ENCODE assay signal across 7 cellular contexts in the genomic region with DNA sequence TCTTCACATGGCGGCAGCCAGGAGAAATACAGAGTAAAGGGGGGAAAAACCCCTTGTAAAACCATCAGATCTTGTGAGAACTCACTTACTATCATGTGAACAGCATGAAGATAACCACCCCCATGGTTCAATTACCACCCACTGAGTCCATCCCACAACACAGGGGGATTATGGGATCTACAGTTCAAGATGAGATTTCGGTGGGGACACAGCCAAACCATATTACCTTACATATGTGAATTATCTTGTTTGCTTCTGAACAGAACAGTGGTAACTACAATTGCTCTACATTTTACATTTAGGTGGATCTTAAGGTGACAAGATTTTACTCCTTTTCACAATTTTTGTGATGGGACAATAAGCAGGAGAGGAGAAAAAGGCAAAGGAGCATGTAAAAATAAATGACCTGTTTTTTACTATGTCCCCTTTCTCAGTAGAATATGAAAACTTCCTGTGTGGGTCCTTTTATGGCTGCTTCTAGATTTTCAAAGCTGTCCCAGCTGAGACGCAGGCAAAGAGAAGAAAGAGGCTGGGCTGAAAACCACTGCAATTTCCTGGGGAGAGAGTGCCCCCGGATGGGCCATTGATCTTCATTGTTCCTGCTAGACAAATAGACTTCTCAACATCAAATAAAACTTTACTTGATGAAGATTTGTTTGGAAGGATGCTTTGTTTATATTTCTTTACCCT. TPM values are rescaled to one million over a fixed set of nuclear protein-coding genes. Genes with fewer than 3 reads are reported as not detected.
DNase-seq lines count a peak whose midpoint lies in the region; ATAC-seq and TF ChIP-seq lines count a peak whose summit lies in the region.

No MANE protein-coding gene starts in this region.

- H3K4me3 ChIP-seq in fibroblast of mammary gland (ENCODE audit: control insufficient read depth, low read depth, low read length), result no peak overlapping the region

- no peak for ATAC-seq in GM18498 (IDR thresholded peaks at IDR 0.05; ENCODE audit: unreplicated experiment)

- H3K36me3 Mint-ChIP-seq in osteocyte (ENCODE audit: unreplicated experiment), result no peaks in the 10 kb centered on the region

- H3K27ac Mint-ChIP-seq in osteocyte (ENCODE audit: unreplicated experiment), result no peak overlapping the region

- no peaks in the 10 kb centered on the region for H3K9me3 Mint-ChIP-seq in osteocyte (ENCODE audit: unreplicated experiment)

- no peak overlapping the region for H3K4me3 Mint-ChIP-seq in osteocyte (ENCODE audit: unreplicated experiment)

- H3K27me3 Mint-ChIP-seq in osteocyte (ENCODE audit: unreplicated experiment), result peaks cover 28% of the 10 kb centered on the region

- no peaks in the 10 kb centered on the region for H3K4me1 Mint-ChIP-seq in osteocyte (ENCODE audit: unreplicated experiment)

- DNase-seq in HT1080 (ENCODE audit: low read depth) (peak; percentile 20), fibroblast of mammary gland (ENCODE audit: low read depth) (peak; percentile 14), SHP77 (lab: John Stamatoyannopoulos, UW) (no peak), osteocyte (ENCODE audit: extremely low spot score, unreplicated experiment) (no peak)
- DNase-seq in activated CD4-positive, alpha-beta T cell treated with anti-CD3 and anti-CD28 coated beads for 48 hours, result peak; percentile 12
- DNase-seq in stimulated activated CD8-positive, alpha-beta memory T cell treated with anti-CD3 and anti-CD28 coated beads, Interleukin-12 subunit alpha, Interleukin-12 subunit beta, amount 100 ng/mL, for 4 hours (ENCODE audit: low read depth), result peak; percentile 1

- TF ChIP-seq CTCF in fibroblast of mammary gland (conservative IDR thresholded peaks at IDR 0.05; ENCODE audit: control insufficient read depth, insufficient read depth, low read depth, low read length) (peak; percentile 6), osteocyte (IDR thresholded peaks at IDR 0.05) (no peak)

RNA-seq across cellular contexts. Expression of a gene that starts 45.9 kb away (rescaled TPM):
- total RNA-seq in HT1080 (2014; rRNA removed; shearing (Covaris generic)), result 104 and 112 TPM in 2 replicates
- polyA plus RNA-seq in HT1080 (2015; cell fraction: cytosol; rRNA removed), result 77.0 and 92.7 TPM in 2 replicates
- 148 and 163 TPM in 2 replicates for polyA plus RNA-seq in HT1080 (2015; cell fraction: nucleus; rRNA removed)
- total RNA-seq in osteocyte, result 19.8 and 25.8 TPM in 2 replicates

Comparison
In these comparisons a context has a peak if more than half of its experiments do, and no peak if none do; other contexts are left out.
1. DNase-seq: peak in HT1080 (single experiment), activated CD4-positive, alpha-beta T cell treated with anti-CD3 and anti-CD28 coated beads for 48 hours (single experiment), fibroblast of mammary gland (single experiment) and stimulated activated CD8-positive, alpha-beta memory T cell treated with anti-CD3 and anti-CD28 coated beads, Interleukin-12 subunit alpha, Interleukin-12 subunit beta, amount 100 ng/mL, for 4 hours (single experiment); none in SHP77 (0 of 2) and osteocyte (single experiment).